In the genomic region with DNA sequence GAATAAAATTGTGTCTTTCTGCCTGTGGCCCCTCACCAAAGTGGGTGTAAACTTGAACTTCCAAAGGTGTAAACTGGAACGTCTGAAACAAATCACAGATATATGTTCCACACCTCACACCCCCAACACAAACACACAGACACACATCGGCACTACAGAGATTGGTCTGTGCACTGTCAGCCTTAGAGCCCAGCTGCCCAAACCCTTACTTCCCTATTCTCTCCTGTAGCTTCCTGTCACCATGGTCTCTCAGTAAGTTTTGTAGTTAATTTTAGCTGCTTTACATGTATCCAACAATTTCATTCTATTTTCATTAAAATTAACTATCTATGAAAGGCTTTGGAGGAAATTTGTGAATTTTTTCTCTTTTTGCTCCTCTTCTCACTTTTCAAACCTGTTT, we compare ENCODE assay signal across 8 cellular contexts. TPM values are rescaled to one million over a fixed set of nuclear protein-coding genes. Genes with fewer than 3 reads are reported as not detected.
DNase-seq lines count a peak whose midpoint lies in the region; ATAC-seq, FAIRE-seq and TF ChIP-seq lines count a peak whose summit lies in the region.

No MANE protein-coding gene starts in this region.

- H3K4me1 ChIP-seq in kidney (ENCODE audit: control insufficient read depth in 1 of 2, insufficient read depth in 1 of 2, low read depth in 1 of 2, low read length in 2 of 2), result peaks cover 0 to 4% of the 10 kb centered on the region in 2 donors

- TF ChIP-seq CTCF in GM12864 (IDR thresholded peaks at IDR 0.05; ENCODE audit: low read depth, low read length, missing control alignments) (no peak), WTC11 (IDR thresholded peaks at IDR 0.05) (no peak), kidney (IDR thresholded peaks at IDR 0.05; ENCODE audit: borderline replicate concordance, extremely low read depth, insufficient read depth) (no peak)

- POLR2A ChIA-PET in WTC11 (lab: Charles Lee), result no interaction called here

- H3K4me3 ChIP-seq in GM12864 (ENCODE audit: low read depth, low read length), result peak overlapping the region; percentile 9; the same call in 1 of the 2 replicates
- H3K4me3 ChIP-seq in kidney (ENCODE audit: low read length in 2 of 2), result no peak overlapping the region

- H3K9me3 ChIP-seq in kidney (ENCODE audit: control insufficient read depth in 1 of 2, low read length in 2 of 2), result no peaks in the 10 kb centered on the region

- H3K36me3 ChIP-seq in kidney (ENCODE audit: control insufficient read depth in 1 of 2, insufficient read depth in 2 of 2, low read length in 2 of 2), result peaks cover 0 to 2% of the 10 kb centered on the region in 2 donors

- CTCF ChIA-PET in WTC11 (lab: Charles Lee), result no interaction called here

- H3K27ac Mint-ChIP-seq in WTC11, result no peak overlapping the region; the same call in 1 of the 2 replicates

- peaks cover 13% of the 10 kb centered on the region for H3K4me1 Mint-ChIP-seq in WTC11

- H3K36me3 Mint-ChIP-seq in WTC11, result peaks cover 42% of the 10 kb centered on the region

- intact Hi-C loops in left ventricle myocardium superior (cut with micrococcal nuclease), result no loop called here
- intact Hi-C loops in kidney (cut with DNase I), result no loop called here

- ATAC-seq in GM21447 (IDR thresholded peaks at IDR 0.05; ENCODE audit: unreplicated experiment), result peak; percentile 84
- peak; percentile 55 for ATAC-seq in HG03558 (IDR thresholded peaks at IDR 0.05; ENCODE audit: extremely low read depth, unreplicated experiment)
- ATAC-seq in left ventricle myocardium superior, result peak; percentile 66
- no peak for ATAC-seq in WTC11

- no peak overlapping the region for H3K4me3 Mint-ChIP-seq in WTC11

- H3K27ac ChIP-seq in kidney (ENCODE audit: low read depth in 2 of 2, low read length in 2 of 2), result no peak overlapping the region

- FAIRE-seq in kidney (lab: Jason Lieb, UNC), result no peak

- H3K27me3 Mint-ChIP-seq in WTC11 (ENCODE audit: low read depth), result no peaks in the 10 kb centered on the region

- no peak overlapping the region for H3K9ac ChIP-seq in kidney (ENCODE audit: low read length in 2 of 2)

- H3K9me3 Mint-ChIP-seq in WTC11, result peaks cover 33% of the 10 kb centered on the region

- peak; percentile 57 for DNase-seq in GM12864 (ENCODE audit: low read depth)
- no peak for DNase-seq in left ventricle myocardium superior
- DNase-seq in stimulated activated CD4-positive, alpha-beta T cell treated with anti-CD3 and anti-CD28 coated beads, Interleukin-15, amount 100 ng/mL, for 24 hours, result no peak
- no peak for DNase-seq in WTC11 (ENCODE audit: low spot score)
- DNase-seq in kidney, result no peak
- no peak for DNase-seq in A172 (ENCODE audit: low spot score)

TF ChIP-seq in WTC11, 78 proteins besides CTCF, POLR2A, EP300 and RAD21:
- TF ChIP-seq E2F4 (CRISPR knock-in tag; IDR thresholded peaks at IDR 0.05; ENCODE audit: borderline replicate concordance, low read depth) (no peak), NFYB (CRISPR knock-in tag; conservative IDR thresholded peaks at IDR 0.05; ENCODE audit: low read depth) (no peak), SMAD3 (CRISPR knock-in tag; IDR thresholded peaks at IDR 0.05; ENCODE audit: borderline replicate concordance) (no peak), FOXP1 (CRISPR knock-in tag; IDR thresholded peaks at IDR 0.05; ENCODE audit: borderline replicate concordance) (no peak), GTF2I (CRISPR knock-in tag; conservative IDR thresholded peaks at IDR 0.05) (no peak), GABPB1 (CRISPR knock-in tag; IDR thresholded peaks at IDR 0.05) (no peak), ATF6 (CRISPR knock-in tag; IDR thresholded peaks at IDR 0.05) (no peak), ZNF232 (CRISPR knock-in tag; IDR thresholded peaks at IDR 0.05) (no peak)
- TF ChIP-seq, protein P1, sequence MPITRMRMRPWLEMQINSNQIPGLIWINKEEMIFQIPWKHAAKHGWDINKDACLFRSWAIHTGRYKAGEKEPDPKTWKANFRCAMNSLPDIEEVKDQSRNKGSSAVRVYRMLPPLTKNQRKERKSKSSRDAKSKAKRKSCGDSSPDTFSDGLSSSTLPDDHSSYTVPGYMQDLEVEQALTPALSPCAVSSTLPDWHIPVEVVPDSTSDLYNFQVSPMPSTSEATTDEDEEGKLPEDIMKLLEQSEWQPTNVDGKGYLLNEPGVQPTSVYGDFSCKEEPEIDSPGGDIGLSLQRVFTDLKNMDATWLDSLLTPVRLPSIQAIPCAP (CRISPR knock-in tag; IDR thresholded peaks at IDR 0.05), result no peak
- TF ChIP-seq, protein P2, sequence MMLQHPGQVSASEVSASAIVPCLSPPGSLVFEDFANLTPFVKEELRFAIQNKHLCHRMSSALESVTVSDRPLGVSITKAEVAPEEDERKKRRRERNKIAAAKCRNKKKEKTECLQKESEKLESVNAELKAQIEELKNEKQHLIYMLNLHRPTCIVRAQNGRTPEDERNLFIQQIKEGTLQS (CRISPR knock-in tag; conservative IDR thresholded peaks at IDR 0.05), result no peak
TF ChIP-seq in WTC11: peak in this region for 0.

RNA-seq across cellular contexts. Expression of gene TM9SF2, which starts 5.4 kb away (rescaled TPM):
- 59.9 TPM for total RNA-seq in left ventricle myocardium superior
- 81.9 to 84.0 TPM (median 81.9 TPM) in 3 replicates for total RNA-seq in WTC11 (2021)
- 144 TPM for total RNA-seq in kidney
- polyA plus RNA-seq in kidney (ENCODE audit: insufficient read depth, low read depth, low replicate concordance), result 88.3 TPM
- total RNA-seq in A172 (2014; rRNA removed; shearing (Covaris generic)), result 220 and 229 TPM in 2 replicates
